Comparison of ENCODE assay signal across 18 cellular contexts in genomic region chr10:5575144-5575481, GRCh38. TPM values are rescaled to one million over a fixed set of nuclear protein-coding genes. Genes with fewer than 3 reads are reported as not detected.
DNase-seq lines count a peak whose midpoint lies in the region; ATAC-seq and TF ChIP-seq lines count a peak whose summit lies in the region.
"Had no signal": no experiment of that assay in that cellular context is flagged by ENCODE, and none has a peak within 500 bp of the region (broad histone marks: within the 10 kb centered on the region; RNA-seq: fewer than 3 reads in every experiment).

No MANE protein-coding gene starts in this region.

- peaks cover 7% of the 10 kb centered on the region for H3K27me3 Mint-ChIP-seq in dendritic cell treated with granulocyte-macrophage colony-stimulating factor and Interleukin-4, amounts not matched to agents 40 ng/mL and 50 ng/mL, for 4 days

- H3K27ac Mint-ChIP-seq in dendritic cell treated with granulocyte-macrophage colony-stimulating factor and Interleukin-4, amounts not matched to agents 40 ng/mL and 50 ng/mL, for 4 days = peak overlapping the region; percentile 20

- H3K4me3 ChIP-seq in Peyer's patch (no peak overlapping the region), mucosa of rectum (ENCODE audit: low read length in 2 of 2) (peak overlapping the region in 1 of 2 donors; percentile 20), spleen (no peak overlapping the region)
- H3K4me3 ChIP-seq: ascending aorta had no signal

- H3K36me3 Mint-ChIP-seq in dendritic cell treated with granulocyte-macrophage colony-stimulating factor and Interleukin-4, amounts not matched to agents 40 ng/mL and 50 ng/mL, for 4 days (ENCODE audit: low read depth) = no peaks in the 10 kb centered on the region

- no peak for ATAC-seq in GM21367 (IDR thresholded peaks at IDR 0.05; ENCODE audit: unreplicated experiment)
- ATAC-seq: left ventricle myocardium superior, SK-N-SH treated with all-trans-retinoic acid at 6 μM for 48 hours had no signal

- H3K4me3 Mint-ChIP-seq in dendritic cell treated with granulocyte-macrophage colony-stimulating factor and Interleukin-4, amounts not matched to agents 40 ng/mL and 50 ng/mL, for 4 days = no peak overlapping the region

- H3K36me3 ChIP-seq in Peyer's patch (no peaks in the 10 kb centered on the region), mucosa of rectum (ENCODE audit: control insufficient read depth in 2 of 2, insufficient read depth in 2 of 2, low read length in 2 of 2) (no peaks in the 10 kb centered on the region), spleen (no peaks in the 10 kb centered on the region)
- H3K36me3 ChIP-seq: ascending aorta had no signal

- H3K27ac ChIP-seq in Peyer's patch = peak overlapping the region in 3 of 4 donors; percentile 12 to 78 (median 77)
- peak overlapping the region; percentile 16 to 47 for H3K27ac ChIP-seq in mucosa of rectum (ENCODE audit: low read depth in 2 of 2, low read length in 2 of 2)
- H3K27ac ChIP-seq in spleen = no peak overlapping the region
- H3K27ac ChIP-seq: ascending aorta had no signal

- no peak for DNase-seq in Peyer's patch
- peak; percentile 57 for DNase-seq in spleen
- no peak for DNase-seq in NCI-H524 (lab: John Stamatoyannopoulos, UW)
- DNase-seq in amniotic stem cell (lab: John Stamatoyannopoulos, UW) = no peak
- DNase-seq: activated gamma-delta T cell; cortex of kidney; left ventricle myocardium superior; stimulated activated naive CD4-positive, alpha-beta T cell treated with Interleukin-2 at 50 U/mL for 16 hours had no signal

- H3K27me3 ChIP-seq in Peyer's patch (no peaks in the 10 kb centered on the region), mucosa of rectum (ENCODE audit: control insufficient read depth in 2 of 2, insufficient read depth in 2 of 2, low read length in 2 of 2) (no peaks in the 10 kb centered on the region), spleen (replicated peaks in 1 of 7) (no peaks in the 10 kb centered on the region)
- H3K27me3 ChIP-seq: ascending aorta had no signal

- intact Hi-C loops in dendritic cell treated with granulocyte-macrophage colony-stimulating factor and Interleukin-4, amounts not matched to agents 40 ng/mL and 50 ng/mL, for 4 days (cut with micrococcal nuclease) = no loop called here
- intact Hi-C loops in spleen (cut with DNase I; ENCODE audit: low total_unique reads) = no loop called here

- H3K9me3 ChIP-seq in Peyer's patch = no peaks in the 10 kb centered on the region
- H3K9me3 ChIP-seq in mucosa of rectum (ENCODE audit: control insufficient read depth in 2 of 2, low read length in 2 of 2) = no peaks in the 10 kb centered on the region
- H3K9me3 ChIP-seq in spleen = no peaks in the 10 kb centered on the region
- H3K9me3 ChIP-seq: ascending aorta had no signal

- H3K4me1 ChIP-seq in Peyer's patch (peaks cover 0 to 44% (median 3%) of the 10 kb centered on the region in 4 donors), mucosa of rectum (ENCODE audit: control insufficient read depth in 2 of 2, insufficient read depth in 2 of 2, low read length in 2 of 2) (peaks cover 11 to 16% of the 10 kb centered on the region in 2 donors), spleen (no peaks in the 10 kb centered on the region)

- 72 to 81% (median 79%) methylated on average over 9 of the region's 9 CpGs for WGBS in spleen, 5 donors

- no peaks in the 10 kb centered on the region for H3K9me3 Mint-ChIP-seq in dendritic cell treated with granulocyte-macrophage colony-stimulating factor and Interleukin-4, amounts not matched to agents 40 ng/mL and 50 ng/mL, for 4 days

- TF ChIP-seq CTCF in Peyer's patch (IDR thresholded peaks at IDR 0.05) (no peak), spleen (IDR thresholded peaks at IDR 0.05 in 8 of 11, conservative IDR thresholded peaks at IDR 0.05 in 3 of 11) (no peak)

- peaks cover 29% of the 10 kb centered on the region for H3K4me1 Mint-ChIP-seq in dendritic cell treated with granulocyte-macrophage colony-stimulating factor and Interleukin-4, amounts not matched to agents 40 ng/mL and 50 ng/mL, for 4 days (ENCODE audit: low read depth)

- TF ChIP-seq POLR2A in Peyer's patch (IDR thresholded peaks at IDR 0.05) (no peak), spleen (IDR thresholded peaks at IDR 0.05) (no peak)

- no peak overlapping the region for H3K9ac ChIP-seq in mucosa of rectum (ENCODE audit: low read depth in 1 of 2, low read length in 2 of 2)

RNA-seq across cellular contexts. Expression of gene CALML3, which starts 50.4 kb away (rescaled TPM):
- total RNA-seq in Peyer's patch (not detected), spleen (not detected)
- polyA plus RNA-seq in spleen = under 1 TPM in 1 of 3 donors, not detected in 2; 0.10 TPM
- total RNA-seq: activated CD8-positive, alpha-beta memory T cell treated with anti-CD3 and anti-CD28 coated beads for 36 hours; ascending aorta; Daoy; H4; HT1080; left ventricle myocardium superior had no signal
- polyA plus RNA-seq: neural cell had no signal

Comparison
In these comparisons a context has a peak if more than half of its experiments do, and no peak if none do; other contexts are left out.
1. H3K27ac ChIP-seq: peak in Peyer's patch (3 of 4) and mucosa of rectum (2 of 2); none in spleen (0 of 8).